In genomic region chr3:170811515-170811914, GRCh38 we compare ENCODE assay signal across 10 cellular contexts. TPM values are rescaled to one million over a fixed set of nuclear protein-coding genes. Genes with fewer than 3 reads are reported as not detected.
DNase-seq lines count a peak whose midpoint lies in the region; ATAC-seq, FAIRE-seq and TF ChIP-seq lines count a peak whose summit lies in the region.
"Had no signal": no experiment of that assay in that cellular context is flagged by ENCODE, and none has a peak within 500 bp of the region (broad histone marks: within the 10 kb centered on the region; RNA-seq: fewer than 3 reads in every experiment).

No MANE protein-coding gene starts in this region.

- FAIRE-seq in A549 (lab: Jason Lieb, UNC), result no peak
- no peak for FAIRE-seq in GM12891 (lab: Jason Lieb, UNC)

- H3K36me3 ChIP-seq in MG63, result no peaks in the 10 kb centered on the region
- no peaks in the 10 kb centered on the region for H3K36me3 ChIP-seq in brain microvascular endothelial cell (replicated peaks)
- H3K36me3 ChIP-seq: neural progenitor cell, upper lobe of right lung had no signal

- no peak for TF ChIP-seq RAD21 in A549 (conservative IDR thresholded peaks at IDR 0.05 in 1 of 2, IDR thresholded peaks at IDR 0.05 in 1 of 2)

- TF ChIP-seq POLR2A in A549 (IDR thresholded peaks at IDR 0.05; ENCODE audit: low read length), result no peak
- TF ChIP-seq POLR2A in GM12891 (IDR thresholded peaks at IDR 0.05; ENCODE audit: low read depth, low read length), result no peak

- ATAC-seq in A549, result 0 out of 6 replicates have a peak, but pooled peaks of 1 of the 2 experiments have one; percentile 18
- no peak for ATAC-seq in GM21447 (IDR thresholded peaks at IDR 0.05; ENCODE audit: unreplicated experiment)
- ATAC-seq in GM18520 (IDR thresholded peaks at IDR 0.05; ENCODE audit: unreplicated experiment), result no peak

- 63% methylated on average over 5 of the region's 5 CpGs for WGBS in A549 (ENCODE audit: missing lambda C conversion rate)

- no peak for DNase-seq in A549 (ENCODE audit: low read depth in 1 of 2, low spot score in 1 of 2)
- DNase-seq in MG63, result peak; percentile 28
- DNase-seq in brain microvascular endothelial cell, result peak; percentile 18
- peak; percentile 40 for DNase-seq in glomerular visceral epithelial cell (ENCODE audit: extremely low spot score)
- DNase-seq in GM12891 (ENCODE audit: insufficient read length, low spot score), result no peak
- no peak for DNase-seq in retina
- DNase-seq: upper lobe of right lung had no signal

- no peak for TF ChIP-seq EP300 in A549 (IDR thresholded peaks at IDR 0.05)

- in situ Hi-C loops in brain microvascular endothelial cell (cut with HindIII; ENCODE audit: low pct_ligation_motif_present, low sequenced_read_pairs), result loop anchor here (25.0 kb wide), 1 partner anchor 374 kb away; no protein-coding TSS in a partner anchor

- H3K27me3 ChIP-seq in MG63 (no peaks in the 10 kb centered on the region), brain microvascular endothelial cell (replicated peaks) (no peaks in the 10 kb centered on the region)
- H3K27me3 ChIP-seq: upper lobe of right lung had no signal

- H3K9me3 ChIP-seq in A549, result no peaks in the 10 kb centered on the region
- no peaks in the 10 kb centered on the region for H3K9me3 ChIP-seq in MG63
- H3K9me3 ChIP-seq: upper lobe of right lung had no signal

- H3K4me2 ChIP-seq in A549, result no peak overlapping the region
- H3K4me2 ChIP-seq: neural progenitor cell had no signal

- POLR2A ChIA-PET in A549 (lab: Yijun Ruan, JAX), result interaction anchor here (0.9 kb wide), 1 partner anchor 398 kb away, joined by 3 read pairs; no protein-coding TSS in a partner anchor

- CTCF ChIA-PET in A549 (lab: Yijun Ruan, JAX), result interaction anchor here (0.6 to 9.4 kb wide), 58 partner anchors 9 to 764 kb away, joined by 3 to 277 read pairs (median 5); partner anchors contain the start of genes CLDN11 and RPL22L1

- H3K27ac ChIP-seq in A549, result 0 out of 6 replicates have a peak overlapping the region, but pooled peaks of 1 of the 2 experiments have one; percentile 21
- no peak overlapping the region for H3K27ac ChIP-seq in brain microvascular endothelial cell
- H3K27ac ChIP-seq: neural progenitor cell, upper lobe of right lung had no signal

- no peak for TF ChIP-seq CTCF in A549 (IDR thresholded peaks at IDR 0.05)
- TF ChIP-seq CTCF in brain microvascular endothelial cell (IDR thresholded peaks at IDR 0.05; ENCODE audit: low read depth, low read length, missing control alignments), result no peak

- H3K4me1 ChIP-seq in A549, result peaks cover 6% of the 10 kb centered on the region
- H3K4me1 ChIP-seq: neural progenitor cell had no signal

- H3K4me3 ChIP-seq in A549 (no peak overlapping the region), MG63 (no peak overlapping the region), brain microvascular endothelial cell (ENCODE audit: low read depth, low read length) (no peak overlapping the region)
- H3K4me3 ChIP-seq: neural progenitor cell, upper lobe of right lung had no signal

TF ChIP-seq in A549, 52 proteins besides CTCF, POLR2A, EP300 and RAD21:
- TF ChIP-seq HOXA7 (CRISPR knock-in tag; IDR thresholded peaks at IDR 0.05) (no peak), KDM5A (IDR thresholded peaks at IDR 0.05) (no peak), EHMT2 (IDR thresholded peaks at IDR 0.05; ENCODE audit: low read depth) (no peak), JUNB (IDR thresholded peaks at IDR 0.05) (no peak), JUN (IDR thresholded peaks at IDR 0.05) (no peak), FOSL2 (IDR thresholded peaks at IDR 0.05) (no peak), FOSL2 (CRISPR knock-in tag; IDR thresholded peaks at IDR 0.05) (peak; percentile 42; the same call in 1 of the 2 replicates)

TF ChIP-seq in GM12891, 5 proteins besides CTCF, POLR2A, EP300 and RAD21:
- TF ChIP-seq POLR2AphosphoS5 (IDR thresholded peaks at IDR 0.05; ENCODE audit: low read depth, low read length) (no peak), POU2F2 (IDR thresholded peaks at IDR 0.05; ENCODE audit: low read depth, low read length) (no peak), PAX5 (IDR thresholded peaks at IDR 0.05; ENCODE audit: insufficient read depth, low read length, severe bottlenecking) (no peak), TAF1 (IDR thresholded peaks at IDR 0.05; ENCODE audit: low read depth, low read length) (no peak), SPI1 (IDR thresholded peaks at IDR 0.05; ENCODE audit: low read depth, low read length) (no peak)

RNA-seq across cellular contexts. Expression of gene RPL22L1, which starts 58.5 kb away (rescaled TPM):
- polyA plus RNA-seq in A549 (2011; rRNA removed) (191 and 258 TPM in 2 replicates), A549 (2017; fragmentation: RNase III; extraction: RNeasy Plus Mini Kit Qiagen cat#74134 plus additional on column Dnase treatment) (307 to 387 TPM (median 309 TPM) in 3 replicates)
- 75.5 and 91.7 TPM in 2 replicates for polyA plus RNA-seq in A549 (2012; cell fraction: cytosol; rRNA removed)
- polyA plus RNA-seq in A549 (2012; cell fraction: nucleus; rRNA removed), result 25.4 and 39.9 TPM in 2 replicates
- 4.8 and 5.5 TPM in 2 replicates for polyA minus RNA-seq in A549 (2011; rRNA and poly(A)+ RNA removed)
- 249 and 594 TPM in 2 replicates for total RNA-seq in MG63 (2014; rRNA removed; shearing (Covaris generic); ENCODE audit: low replicate concordance)
- polyA plus RNA-seq in GM12891 (2012; ENCODE audit: low read depth, missing spikeins), result 681 TPM

Comparison
In these comparisons a context has a peak if more than half of its experiments do, and no peak if none do; other contexts are left out.
1. DNase-seq: peak in MG63 (single experiment), brain microvascular endothelial cell (single experiment) and glomerular visceral epithelial cell (single experiment); none in A549 (0 of 2), GM12891 (single experiment) and retina (single experiment).